15 cellular contexts compared by ENCODE assay signal in the genomic region with DNA sequence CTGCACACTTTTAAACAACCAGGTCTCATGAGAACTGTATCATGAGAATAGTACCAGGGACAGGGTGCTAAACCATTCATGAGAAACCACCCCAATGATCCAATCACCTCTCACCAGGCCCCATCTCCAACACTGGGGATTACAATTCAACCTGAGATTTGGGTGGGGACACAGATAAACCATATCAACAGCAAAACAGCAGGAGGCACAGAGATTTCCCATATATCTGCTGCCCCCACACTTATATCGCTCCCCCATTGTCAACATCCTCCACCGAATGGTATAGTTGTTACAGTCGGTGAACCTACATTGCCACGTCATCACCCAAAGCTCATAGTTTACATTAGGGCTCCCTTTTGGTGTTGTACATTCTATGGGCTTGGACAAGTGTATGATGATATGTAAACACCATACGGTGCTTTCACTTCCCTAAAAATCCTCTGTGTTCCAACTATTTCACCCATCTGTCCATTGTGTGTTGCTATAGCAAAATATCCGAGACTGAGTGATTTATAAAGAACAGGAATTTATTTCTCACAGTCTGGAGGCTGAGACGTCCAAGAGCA.
DNase-seq lines count a peak whose midpoint lies in the region; TF ChIP-seq lines count a peak whose summit lies in the region.
"Had no signal": no experiment of that assay in that cellular context is flagged by ENCODE, and none has a peak within 500 bp of the region (broad histone marks: within the 10 kb centered on the region; RNA-seq: fewer than 3 reads in every experiment).

No MANE protein-coding gene starts in this region.

- TF ChIP-seq CTCF in esophagus muscularis mucosa (IDR thresholded peaks at IDR 0.05) (no peak), ovary (IDR thresholded peaks at IDR 0.05) (no peak), ascending aorta (IDR thresholded peaks at IDR 0.05) (no peak)

- H3K27me3 ChIP-seq in BLaER1 treated with 17β-estradiol and CSF1 and Interleukin-3, amounts not matched to agents 10 nM and 100 nM = no peaks in the 10 kb centered on the region
- no peaks in the 10 kb centered on the region; the same call in 1 of the 2 replicates for H3K27me3 ChIP-seq in Karpas-422 (ENCODE audit: low read length)
- no peaks in the 10 kb centered on the region for H3K27me3 ChIP-seq in esophagus muscularis mucosa
- H3K27me3 ChIP-seq in ovary = no peaks in the 10 kb centered on the region
- no peaks in the 10 kb centered on the region for H3K27me3 ChIP-seq in ascending aorta
- H3K27me3 ChIP-seq: Peyer's patch had no signal

- peak overlapping the region in 4 of 11 experiments; percentile 21 to 57 (median 35); a peak in 6 of 22 replicates for H3K27ac ChIP-seq in BLaER1 treated with 17β-estradiol and CSF1 and Interleukin-3, amounts not matched to agents 10 nM and 100 nM
- H3K27ac ChIP-seq in Karpas-422 (ENCODE audit: low read length) (no peak overlapping the region), esophagus muscularis mucosa (replicated peaks in 1 of 4) (no peak overlapping the region), ovary (no peak overlapping the region), ascending aorta (no peak overlapping the region)
- H3K27ac ChIP-seq: Peyer's patch had no signal

- peaks cover 0 to 11% (median 0%) of the 10 kb centered on the region in 11 experiments; a peak in 2 of 22 replicates for H3K9me3 ChIP-seq in BLaER1 treated with 17β-estradiol and CSF1 and Interleukin-3, amounts not matched to agents 10 nM and 100 nM (replicated peaks in 1 of 11)
- H3K9me3 ChIP-seq in Karpas-422 (ENCODE audit: low read length) (no peaks in the 10 kb centered on the region), esophagus muscularis mucosa (no peaks in the 10 kb centered on the region), ovary (no peaks in the 10 kb centered on the region), ascending aorta (no peaks in the 10 kb centered on the region)
- H3K9me3 ChIP-seq: HAP-1, Peyer's patch had no signal

- H3K9me2 ChIP-seq in Karpas-422 (replicated peaks; ENCODE audit: insufficient read depth, low read length) = no peaks in the 10 kb centered on the region

- TF ChIP-seq POLR2A in esophagus muscularis mucosa (IDR thresholded peaks at IDR 0.05; ENCODE audit: low read depth) (no peak), ovary (IDR thresholded peaks at IDR 0.05) (no peak)

- H3K36me3 ChIP-seq in BLaER1 treated with 17β-estradiol and CSF1 and Interleukin-3, amounts not matched to agents 10 nM and 100 nM = no peaks in the 10 kb centered on the region
- no peaks in the 10 kb centered on the region for H3K36me3 ChIP-seq in Karpas-422 (ENCODE audit: insufficient read depth, low read length)
- H3K36me3 ChIP-seq in esophagus muscularis mucosa = no peaks in the 10 kb centered on the region
- H3K36me3 ChIP-seq in ovary = no peaks in the 10 kb centered on the region
- no peaks in the 10 kb centered on the region for H3K36me3 ChIP-seq in ascending aorta
- H3K36me3 ChIP-seq: HAP-1, Peyer's patch had no signal

- H3K79me2 ChIP-seq in Karpas-422 (ENCODE audit: low read length) = no peaks in the 10 kb centered on the region

- peaks cover 16 to 33% (median 25%) of the 10 kb centered on the region in 10 experiments; a peak in 19 of 20 replicates for H3K4me1 ChIP-seq in BLaER1 treated with 17β-estradiol and CSF1 and Interleukin-3, amounts not matched to agents 10 nM and 100 nM
- H3K4me1 ChIP-seq in Karpas-422 (ENCODE audit: low read length) (no peaks in the 10 kb centered on the region), esophagus muscularis mucosa (no peaks in the 10 kb centered on the region), ovary (ENCODE audit: insufficient read depth) (no peaks in the 10 kb centered on the region), ascending aorta (no peaks in the 10 kb centered on the region)
- H3K4me1 ChIP-seq: HAP-1 had no signal

- peak overlapping the region in 9 of 11 experiments; percentile 16 to 47 (median 41); a peak in 16 of 22 replicates for H3K4me2 ChIP-seq in BLaER1 treated with 17β-estradiol and CSF1 and Interleukin-3, amounts not matched to agents 10 nM and 100 nM
- no peak overlapping the region for H3K4me2 ChIP-seq in Karpas-422 (ENCODE audit: low read depth, low read length, poor library complexity, severe bottlenecking)

- H2AFZ ChIP-seq in Karpas-422 (ENCODE audit: low read length) = no peak overlapping the region

- TF ChIP-seq EP300 in esophagus muscularis mucosa (IDR thresholded peaks at IDR 0.05) = no peak
- TF ChIP-seq EP300 in ovary (IDR thresholded peaks at IDR 0.05) = no peak

- no peak overlapping the region for H3K9ac ChIP-seq in BLaER1 treated with 17β-estradiol and CSF1 and Interleukin-3, amounts not matched to agents 10 nM and 100 nM
- H3K9ac ChIP-seq in Karpas-422 (ENCODE audit: low read length) = no peak overlapping the region

- H4K20me1 ChIP-seq in BLaER1 treated with 17β-estradiol and CSF1 and Interleukin-3, amounts not matched to agents 10 nM and 100 nM = no peaks in the 10 kb centered on the region
- H4K20me1 ChIP-seq in Karpas-422 (ENCODE audit: insufficient read depth, low read depth, low read length) = no peaks in the 10 kb centered on the region

- DNase-seq in Karpas-422 (peak; percentile 44), NCI-H446 treated with DMSO at 0.1 percent for 48 hours (lab: John Stamatoyannopoulos, UW) (peak; percentile 81), esophagus muscularis mucosa (ENCODE audit: extremely low spot score) (peak; percentile 74), NCI-H774 (lab: John Stamatoyannopoulos, UW) (no peak), NCI-H146 (lab: John Stamatoyannopoulos, UW) (no peak), ovary (no peak), ascending aorta (ENCODE audit: low spot score in 2 of 2) (no peak)
- DNase-seq: CD4-positive, alpha-beta T cell; DMS79 treated with DMSO at 0.1 percent for 48 hours; NCI-H1048; Peyer's patch; Right ventricle myocardium superior; T-helper 1 cell had no signal

- 84% methylated on average over 7 of the region's 7 CpGs for WGBS in esophagus muscularis mucosa
- 84 to 88% (median 87%) methylated on average over 7 of the region's 7 CpGs for WGBS in ovary, 3 donors

- intact Hi-C loops in esophagus muscularis mucosa (cut with DNase I) = no loop called here
- intact Hi-C loops in ovary (cut with DNase I) = no loop called here
- intact Hi-C loops in ascending aorta (cut with DNase I) = no loop called here

- H3K4me3 ChIP-seq in BLaER1 treated with 17β-estradiol and CSF1 and Interleukin-3, amounts not matched to agents 10 nM and 100 nM = no peak overlapping the region
- no peak overlapping the region for H3K4me3 ChIP-seq in Karpas-422 (ENCODE audit: low read length)
- H3K4me3 ChIP-seq in esophagus muscularis mucosa = no peak overlapping the region
- H3K4me3 ChIP-seq in ovary = no peak overlapping the region
- H3K4me3 ChIP-seq in ascending aorta = no peak overlapping the region
- H3K4me3 ChIP-seq: HAP-1, Peyer's patch had no signal

Comparison
In these comparisons a context has a peak if more than half of its experiments do, and no peak if none do; other contexts are left out.
1. DNase-seq: peak in Karpas-422 (single experiment), NCI-H446 treated with DMSO at 0.1 percent for 48 hours (single experiment) and esophagus muscularis mucosa (single experiment); none in NCI-H774 (single experiment), NCI-H146 (single experiment), ovary (0 of 5) and ascending aorta (0 of 2).